Comparison of ENCODE assay signal across 8 cellular contexts in the genomic region with DNA sequence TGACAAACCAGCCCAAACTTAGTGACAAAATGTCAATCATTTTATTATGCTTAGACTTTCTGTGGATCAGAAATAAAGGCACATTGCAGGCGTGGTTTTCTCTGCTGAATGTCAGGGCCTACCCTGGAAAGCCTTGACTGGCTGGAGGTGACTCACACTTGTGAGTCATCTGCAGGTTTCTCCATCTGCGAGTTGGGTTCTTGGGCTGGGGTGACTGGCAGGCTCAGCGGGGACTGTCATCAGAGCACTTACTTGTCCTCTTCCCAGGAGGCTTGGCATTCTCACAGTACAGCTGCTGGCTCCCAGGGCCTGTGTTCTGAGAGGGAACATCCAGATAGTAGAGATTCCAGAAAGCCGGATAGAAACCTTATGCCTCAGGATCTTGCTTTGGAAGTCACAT.
A peak's percentile ranks its signal among the peaks of the same experiment; 100 is the strongest.
DNase-seq lines count a peak whose midpoint lies in the region; ATAC-seq and TF ChIP-seq lines count a peak whose summit lies in the region.

No MANE protein-coding gene starts in this region.

- no peak overlapping the region for H3K27ac Mint-ChIP-seq in activated naive CD8-positive, alpha-beta T cell treated with anti-CD3 and anti-CD28 coated beads, Interleukin-2, amount 50 U/mL, for 24 hours

- POLR2A ChIA-PET in IMR-90 (lab: Charles Lee; ENCODE audit: unreplicated experiment), result no interaction called here

- H2AFZ ChIP-seq in IMR-90 (replicated peaks; ENCODE audit: low read length, poor library complexity), result no peak overlapping the region

- TF ChIP-seq RAD21 in IMR-90 (IDR thresholded peaks at IDR 0.05; ENCODE audit: low read length), result no peak; the same call in 1 of the 2 replicates

- no peak overlapping the region for H2AK9ac ChIP-seq in IMR-90 (replicated peaks; ENCODE audit: low read depth, low read length, poor library complexity)

- no peak for TF ChIP-seq CTCF in IMR-90 (conservative IDR thresholded peaks at IDR 0.05; ENCODE audit: low read depth, low read length)
- no peak for TF ChIP-seq CTCF in gastroesophageal sphincter (IDR thresholded peaks at IDR 0.05)
- TF ChIP-seq CTCF in WERI-Rb-1 (IDR thresholded peaks at IDR 0.05; ENCODE audit: low read depth, low read length), result no peak

- no peaks in the 10 kb centered on the region for H3K9me3 ChIP-seq in IMR-90 (ENCODE audit: control insufficient read depth, insufficient read depth, low read length)
- H3K9me3 ChIP-seq in mesodermal cell (ENCODE audit: control insufficient read depth, low read length), result no peaks in the 10 kb centered on the region
- H3K9me3 ChIP-seq in gastroesophageal sphincter, result no peaks in the 10 kb centered on the region
- H3K9me3 ChIP-seq in WERI-Rb-1 (ENCODE audit: severe bottlenecking), result no peaks in the 10 kb centered on the region

- H3K23ac ChIP-seq in IMR-90 (ENCODE audit: low read depth, low read length), result no peak overlapping the region

- no peaks in the 10 kb centered on the region for H3K9me1 ChIP-seq in IMR-90 (ENCODE audit: insufficient read depth, low read length)

- in situ Hi-C loops in IMR-90 (cut with MboI; ENCODE audit: low sequenced_read_pairs), result no loop called here

- H3K56ac ChIP-seq in IMR-90 (ENCODE audit: extremely low read depth, insufficient read depth, low read length), result no peak overlapping the region

- TF ChIP-seq POLR2A in IMR-90 (IDR thresholded peaks at IDR 0.05; ENCODE audit: low read depth, low read length) (no peak), gastroesophageal sphincter (IDR thresholded peaks at IDR 0.05) (no peak)

- H4K8ac ChIP-seq in IMR-90 (ENCODE audit: low read depth in 2 of 2, low read length in 2 of 2), result no peak overlapping the region

- H3K36me3 Mint-ChIP-seq in activated naive CD8-positive, alpha-beta T cell treated with anti-CD3 and anti-CD28 coated beads, Interleukin-2, amount 50 U/mL, for 24 hours (ENCODE audit: low read depth), result no peaks in the 10 kb centered on the region

- H3K4me1 Mint-ChIP-seq in activated naive CD8-positive, alpha-beta T cell treated with anti-CD3 and anti-CD28 coated beads, Interleukin-2, amount 50 U/mL, for 24 hours, result peaks cover 7% of the 10 kb centered on the region

- no peaks in the 10 kb centered on the region for H3K79me1 ChIP-seq in IMR-90 (ENCODE audit: low read depth in 1 of 2, low read length in 2 of 2)

- no peak overlapping the region for H2BK120ac ChIP-seq in IMR-90 (ENCODE audit: low read depth, low read length)

- no peak for TF ChIP-seq EP300 in gastroesophageal sphincter (IDR thresholded peaks at IDR 0.05)

- 0% methylated on average over 1 of the region's 4 CpGs; no CpG with 5 or more reads in 1 of the 2 experiments for WGBS in IMR-90 (ENCODE audit: extremely low coverage in 2 of 2, insufficient read length in 1 of 2), 2 experiments
- 25 to 30% methylated on average over 3 of the region's 4 CpGs for WGBS in mesodermal cell (ENCODE audit: insufficient coverage in 2 of 2), 2 experiments
- WGBS in gastroesophageal sphincter (ENCODE audit: low coverage in 1 of 2), 2 donors, result 59% methylated on average over 3 of the region's 4 CpGs; no CpG with 5 or more reads in 1 of the 2 donors

- H2BK20ac ChIP-seq in IMR-90 (ENCODE audit: low read depth, low read length), result no peak overlapping the region

- no peak overlapping the region for H3K14ac ChIP-seq in IMR-90 (replicated peaks; ENCODE audit: low read depth, low read length)

- H3K27me3 ChIP-seq in IMR-90 (ENCODE audit: control insufficient read depth, insufficient read depth, low read length) (no peaks in the 10 kb centered on the region), gastroesophageal sphincter (no peaks in the 10 kb centered on the region), WERI-Rb-1 (ENCODE audit: insufficient read depth, low read depth, severe bottlenecking) (peaks cover 86% of the 10 kb centered on the region)

- no peak overlapping the region for H2BK5ac ChIP-seq in IMR-90 (ENCODE audit: low read depth, low read length, poor library complexity, severe bottlenecking)

- H2BK15ac ChIP-seq in IMR-90 (ENCODE audit: low read depth, low read length), result no peak overlapping the region

- intact Hi-C loops in IMR-90 (cut with micrococcal nuclease), result no loop called here

- H4K91ac ChIP-seq in IMR-90 (ENCODE audit: insufficient read depth, low read depth, low read length), result no peak overlapping the region

- H3K4me3 ChIP-seq in IMR-90 (ENCODE audit: insufficient read depth, low read depth, low read length), result no peak overlapping the region
- no peak overlapping the region for H3K4me3 ChIP-seq in mesodermal cell (ENCODE audit: extremely low read depth, insufficient read depth, low read length, poor library complexity, severe bottlenecking)
- no peak overlapping the region for H3K4me3 ChIP-seq in gastroesophageal sphincter
- H3K4me3 ChIP-seq in WERI-Rb-1 (ENCODE audit: low read depth, low read length), result no peak overlapping the region

- DNase-seq in Ammon's horn (ENCODE audit: low spot score), result peak; percentile 27
- peak; percentile 85 for DNase-seq in IMR-90
- peak; percentile 53 for DNase-seq in activated naive CD8-positive, alpha-beta T cell treated with anti-CD3 and anti-CD28 coated beads, Interleukin-2, amount 50 U/mL, for 24 hours
- no peak for DNase-seq in left lobe of liver (ENCODE audit: low spot score)
- no peak for DNase-seq in GM19240 (ENCODE audit: insufficient read length, low spot score)
- no peak for DNase-seq in WERI-Rb-1

- H3K4ac ChIP-seq in IMR-90 (ENCODE audit: low read depth, low read length), result no peak overlapping the region

- no peak overlapping the region for H2AK5ac ChIP-seq in IMR-90 (ENCODE audit: low read depth, low read length)

- H3K4me1 ChIP-seq in IMR-90 (ENCODE audit: control insufficient read depth, insufficient read depth, low read length), result no peaks in the 10 kb centered on the region
- H3K4me1 ChIP-seq in mesodermal cell (ENCODE audit: control insufficient read depth, insufficient read depth, low read length, poor library complexity, severe bottlenecking), result peaks cover 16% of the 10 kb centered on the region
- no peaks in the 10 kb centered on the region for H3K4me1 ChIP-seq in gastroesophageal sphincter

- H4K5ac ChIP-seq in IMR-90 (ENCODE audit: low read depth, low read length), result no peak overlapping the region

- dilution Hi-C loops in IMR-90 (cut with HindIII; ENCODE audit: low sequenced_read_pairs, unreplicated experiment), result no loop called here

- ATAC-seq in IMR-90 (ENCODE audit: low read depth), result peak; percentile 92
- peak; percentile 100 for ATAC-seq in activated naive CD8-positive, alpha-beta T cell treated with anti-CD3 and anti-CD28 coated beads, Interleukin-2, amount 50 U/mL, for 24 hours
- no peak for ATAC-seq in left lobe of liver
- no peak for ATAC-seq in gastroesophageal sphincter

- no peak overlapping the region for H3K4me2 ChIP-seq in IMR-90 (ENCODE audit: low read depth, low read length)

- no peak overlapping the region for H3K27ac ChIP-seq in IMR-90 (ENCODE audit: insufficient read depth, low read length)
- peak overlapping the region; percentile 79 for H3K27ac ChIP-seq in mesodermal cell (ENCODE audit: low read depth, low read length, severe bottlenecking)
- no peak overlapping the region for H3K27ac ChIP-seq in gastroesophageal sphincter
- no peak overlapping the region for H3K27ac ChIP-seq in WERI-Rb-1

- peaks cover 2% of the 10 kb centered on the region for H3K27me3 Mint-ChIP-seq in activated naive CD8-positive, alpha-beta T cell treated with anti-CD3 and anti-CD28 coated beads, Interleukin-2, amount 50 U/mL, for 24 hours

- no peak overlapping the region for H3K4me3 Mint-ChIP-seq in activated naive CD8-positive, alpha-beta T cell treated with anti-CD3 and anti-CD28 coated beads, Interleukin-2, amount 50 U/mL, for 24 hours

- no TSS peak for BruUV-seq in IMR-90 (replicated peaks; lab: Mats Ljungman, UMichigan)

- H3K9me3 Mint-ChIP-seq in activated naive CD8-positive, alpha-beta T cell treated with anti-CD3 and anti-CD28 coated beads, Interleukin-2, amount 50 U/mL, for 24 hours, result no peaks in the 10 kb centered on the region

- H3K36me3 ChIP-seq in IMR-90 (ENCODE audit: control insufficient read depth, insufficient read depth, low read length) (no peaks in the 10 kb centered on the region), mesodermal cell (ENCODE audit: control insufficient read depth, insufficient read depth, low read length) (no peaks in the 10 kb centered on the region), gastroesophageal sphincter (no peaks in the 10 kb centered on the region), WERI-Rb-1 (no peaks in the 10 kb centered on the region)

- CTCF ChIA-PET in IMR-90 (lab: Yijun Ruan, JAX), result no interaction called here

- H4K20me1 ChIP-seq in IMR-90 (ENCODE audit: insufficient read depth, low read length), result no peaks in the 10 kb centered on the region

- H3K9ac ChIP-seq in IMR-90 (ENCODE audit: low read depth, low read length), result no peak overlapping the region

- no peak overlapping the region for H3K18ac ChIP-seq in IMR-90 (ENCODE audit: low read depth, low read length)

TF ChIP-seq in IMR-90, 13 proteins besides CTCF, POLR2A, EP300 and RAD21 (continues in another document):
- no peak for TF ChIP-seq NFE2L2 (IDR thresholded peaks at IDR 0.05; ENCODE audit: low read depth, low read length)
- TF ChIP-seq FOS (IDR thresholded peaks at IDR 0.05; ENCODE audit: low read depth, low read length), result peak; percentile 93
- TF ChIP-seq, protein P1, sequence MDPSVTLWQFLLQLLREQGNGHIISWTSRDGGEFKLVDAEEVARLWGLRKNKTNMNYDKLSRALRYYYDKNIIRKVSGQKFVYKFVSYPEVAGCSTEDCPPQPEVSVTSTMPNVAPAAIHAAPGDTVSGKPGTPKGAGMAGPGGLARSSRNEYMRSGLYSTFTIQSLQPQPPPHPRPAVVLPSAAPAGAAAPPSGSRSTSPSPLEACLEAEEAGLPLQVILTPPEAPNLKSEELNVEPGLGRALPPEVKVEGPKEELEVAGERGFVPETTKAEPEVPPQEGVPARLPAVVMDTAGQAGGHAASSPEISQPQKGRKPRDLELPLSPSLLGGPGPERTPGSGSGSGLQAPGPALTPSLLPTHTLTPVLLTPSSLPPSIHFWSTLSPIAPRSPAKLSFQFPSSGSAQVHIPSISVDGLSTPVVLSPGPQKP (IDR thresholded peaks at IDR 0.05; ENCODE audit: borderline replicate concordance, low read depth, low read length), result no peak
- no peak for TF ChIP-seq RFX5 (IDR thresholded peaks at IDR 0.05; ENCODE audit: low read depth, low read length)
- no peak for TF ChIP-seq MAFK (IDR thresholded peaks at IDR 0.05; ENCODE audit: low read depth, low read length)
- no peak for TF ChIP-seq MXI1 (IDR thresholded peaks at IDR 0.05; ENCODE audit: borderline replicate concordance, low read depth, low read length)
- no peak for TF ChIP-seq MAZ (IDR thresholded peaks at IDR 0.05; ENCODE audit: borderline replicate concordance, low read depth, low read length)
- no peak for TF ChIP-seq SMC3 (IDR thresholded peaks at IDR 0.05; ENCODE audit: low read depth, low read length)
- no peak for TF ChIP-seq RCOR1 (IDR thresholded peaks at IDR 0.05; ENCODE audit: insufficient replicate concordance, low read length)
- TF ChIP-seq CEBPB (IDR thresholded peaks at IDR 0.05; ENCODE audit: low read depth, low read length), result peak; percentile 62
- 0 out of 2 replicates have a peak, but pooled peaks have one; percentile 14 for TF ChIP-seq BHLHE40 (IDR thresholded peaks at IDR 0.05; ENCODE audit: low read depth, low read length)
- TF ChIP-seq CHD1 (IDR thresholded peaks at IDR 0.05; ENCODE audit: low read depth, low read length), result no peak

Comparison
In these comparisons a context has a peak if more than half of its experiments do, and no peak if none do; other contexts are left out.
1. DNase-seq: peak in Ammon's horn (single experiment), IMR-90 (single experiment) and activated naive CD8-positive, alpha-beta T cell treated with anti-CD3 and anti-CD28 coated beads, Interleukin-2, amount 50 U/mL, for 24 hours (single experiment); none in left lobe of liver (single experiment), GM19240 (single experiment) and WERI-Rb-1 (single experiment).
2. ATAC-seq: peak in IMR-90 (single experiment) and activated naive CD8-positive, alpha-beta T cell treated with anti-CD3 and anti-CD28 coated beads, Interleukin-2, amount 50 U/mL, for 24 hours (single experiment); none in left lobe of liver (single experiment) and gastroesophageal sphincter (single experiment).